1 cellular context compared by ENCODE assay signal in genomic region chr12:50039151-50039835, GRCh38.
TF ChIP-seq lines count a peak whose summit lies in the region.

No MANE protein-coding gene starts in this region.

TF ChIP-seq in HepG2, 621 proteins besides CTCF, POLR2A, EP300 and RAD21 (continued from another document):
- TF ChIP-seq, protein P1, sequence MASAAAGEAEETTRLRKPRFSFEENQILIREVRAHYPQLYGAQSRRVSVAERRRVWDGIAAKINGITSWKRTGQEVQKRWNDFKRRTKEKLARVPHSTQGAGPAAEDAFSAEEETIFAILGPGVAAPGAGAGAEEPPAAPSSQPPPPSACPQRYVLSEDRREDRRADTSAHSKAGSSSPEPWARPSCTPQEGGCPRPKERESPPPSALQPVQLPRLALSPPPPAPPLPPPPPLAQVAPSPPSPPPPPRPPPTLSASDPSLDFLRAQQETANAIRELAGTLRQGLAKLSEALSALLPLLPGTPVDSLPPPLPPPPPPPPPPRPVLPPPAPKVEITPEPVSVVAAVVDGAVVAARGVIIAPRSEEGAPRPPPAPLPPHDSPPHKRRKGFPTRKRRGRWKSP (CRISPR knock-in tag; IDR thresholded peaks at IDR 0.05) = no peak
- TF ChIP-seq ZNF780A (CRISPR knock-in tag; IDR thresholded peaks at IDR 0.05) (no peak), DMAP1 (CRISPR knock-in tag; IDR thresholded peaks at IDR 0.05) (no peak), ZBED4 (CRISPR knock-in tag; IDR thresholded peaks at IDR 0.05; ENCODE audit: borderline replicate concordance) (no peak), POLR2AphosphoS2 (IDR thresholded peaks at IDR 0.05; ENCODE audit: low read depth, low read length) (no peak), ZFP90 (CRISPR knock-in tag; IDR thresholded peaks at IDR 0.05; ENCODE audit: borderline replicate concordance) (no peak), SNAPC2 (CRISPR knock-in tag; IDR thresholded peaks at IDR 0.05) (no peak), ZNF782 (CRISPR knock-in tag; IDR thresholded peaks at IDR 0.05; ENCODE audit: borderline replicate concordance) (no peak), ZBTB49 (CRISPR knock-in tag; IDR thresholded peaks at IDR 0.05; ENCODE audit: borderline replicate concordance) (no peak), ZNF879 (CRISPR knock-in tag; IDR thresholded peaks at IDR 0.05) (no peak), GMEB1 (CRISPR knock-in tag; IDR thresholded peaks at IDR 0.05; ENCODE audit: borderline replicate concordance) (no peak), PREB (CRISPR knock-in tag; IDR thresholded peaks at IDR 0.05) (no peak), ZNF431 (CRISPR knock-in tag; IDR thresholded peaks at IDR 0.05; ENCODE audit: borderline replicate concordance, low read depth) (no peak), ZNF3 (CRISPR knock-in tag; IDR thresholded peaks at IDR 0.05) (no peak), SALL2 (CRISPR knock-in tag; IDR thresholded peaks at IDR 0.05) (no peak)
- TF ChIP-seq, protein P2, sequence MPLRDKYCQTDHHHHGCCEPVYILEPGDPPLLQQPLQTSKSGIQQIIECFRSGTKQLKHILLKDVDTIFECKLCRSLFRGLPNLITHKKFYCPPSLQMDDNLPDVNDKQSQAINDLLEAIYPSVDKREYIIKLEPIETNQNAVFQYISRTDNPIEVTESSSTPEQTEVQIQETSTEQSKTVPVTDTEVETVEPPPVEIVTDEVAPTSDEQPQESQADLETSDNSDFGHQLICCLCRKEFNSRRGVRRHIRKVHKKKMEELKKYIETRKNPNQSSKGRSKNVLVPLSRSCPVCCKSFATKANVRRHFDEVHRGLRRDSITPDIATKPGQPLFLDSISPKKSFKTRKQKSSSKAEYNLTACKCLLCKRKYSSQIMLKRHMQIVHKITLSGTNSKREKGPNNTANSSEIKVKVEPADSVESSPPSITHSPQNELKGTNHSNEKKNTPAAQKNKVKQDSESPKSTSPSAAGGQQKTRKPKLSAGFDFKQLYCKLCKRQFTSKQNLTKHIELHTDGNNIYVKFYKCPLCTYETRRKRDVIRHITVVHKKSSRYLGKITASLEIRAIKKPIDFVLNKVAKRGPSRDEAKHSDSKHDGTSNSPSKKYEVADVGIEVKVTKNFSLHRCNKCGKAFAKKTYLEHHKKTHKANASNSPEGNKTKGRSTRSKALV (CRISPR knock-in tag; IDR thresholded peaks at IDR 0.05) = no peak
TF ChIP-seq in HepG2: peak in this region for 20.
